Comparison of ENCODE assay signal across 27 cellular contexts in genomic region chr1:207719209-207719608, GRCh38.
"Had no signal": no experiment of that assay in that cellular context is flagged by ENCODE, and none has a peak within 500 bp of the region (broad histone marks: within the 10 kb centered on the region; RNA-seq: fewer than 3 reads in every experiment).

No MANE protein-coding gene starts in this region.

- H3K36me3 Mint-ChIP-seq: immature natural killer cell; mesothelial cell of epicardium; naive thymus-derived CD4-positive, alpha-beta T cell had no signal

- H3K27ac Mint-ChIP-seq: dendritic cell treated with granulocyte-macrophage colony-stimulating factor and Interleukin-4, amounts not matched to agents 40 ng/mL and 50 ng/mL, for 4 days; effector memory CD8-positive, alpha-beta T cell; endodermal cell; immature natural killer cell; mesothelial cell of epicardium; naive thymus-derived CD4-positive, alpha-beta T cell had no signal

- H3K36me3 ChIP-seq: colonic mucosa, esophagus squamous epithelium, gastrocnemius medialis, heart right ventricle, left lung, lower lobe of right lung had no signal

- H3K9me3 ChIP-seq: colonic mucosa, esophagus squamous epithelium, gastrocnemius medialis, left lung, lower lobe of right lung had no signal

- H3K9me3 Mint-ChIP-seq: dendritic cell treated with granulocyte-macrophage colony-stimulating factor and Interleukin-4, amounts not matched to agents 40 ng/mL and 50 ng/mL, for 4 days; effector memory CD8-positive, alpha-beta T cell; immature natural killer cell had no signal

- H3K4me1 ChIP-seq: colonic mucosa, esophagus squamous epithelium, gastrocnemius medialis, heart right ventricle, lower lobe of right lung had no signal

- H3K27me3 Mint-ChIP-seq: dendritic cell treated with granulocyte-macrophage colony-stimulating factor and Interleukin-4, amounts not matched to agents 40 ng/mL and 50 ng/mL, for 4 days had no signal

- ATAC-seq: effector memory CD8-positive, alpha-beta T cell; esophagus mucosa; gastrocnemius medialis; heart right ventricle; left lung; left ventricle myocardium superior; lower lobe of right lung; naive thymus-derived CD4-positive, alpha-beta T cell had no signal

- H3K4me1 Mint-ChIP-seq: endodermal cell, immature natural killer cell, mesothelial cell of epicardium had no signal

- H3K4me3 Mint-ChIP-seq: dendritic cell treated with granulocyte-macrophage colony-stimulating factor and Interleukin-4, amounts not matched to agents 40 ng/mL and 50 ng/mL, for 4 days; effector memory CD8-positive, alpha-beta T cell; endodermal cell; immature natural killer cell; mesothelial cell of epicardium; naive thymus-derived CD4-positive, alpha-beta T cell had no signal

- H3K27ac ChIP-seq: colonic mucosa, epithelial cell of prostate, esophagus squamous epithelium, gastrocnemius medialis, heart right ventricle, left lung, lower lobe of right lung had no signal

- H3K4me3 ChIP-seq: colonic mucosa, esophagus squamous epithelium, gastrocnemius medialis, heart right ventricle, left lung, lower lobe of right lung had no signal

- DNase-seq: colonic mucosa; cortex of kidney; effector CD8-positive, alpha-beta T cell; effector memory CD8-positive, alpha-beta T cell; endodermal cell; erythroblast; esophagus squamous epithelium; foreskin fibroblast; foreskin melanocyte; gastrocnemius medialis; glutamatergic neuron; head of caudate nucleus; heart right ventricle; hypothalamus; immature natural killer cell; islet precursor cell; kidney; kidney glomerular epithelial cell; left lung; left ventricle myocardium superior; lower lobe of right lung; mesenchymal stem cell; naive thymus-derived CD4-positive, alpha-beta T cell had no signal

- H3K27me3 ChIP-seq: colonic mucosa, esophagus squamous epithelium, gastrocnemius medialis, heart right ventricle, left lung had no signal
